8 cellular contexts compared by ENCODE assay signal in genomic region chr12:21438643-21439042, GRCh38. TPM values are rescaled to one million over a fixed set of nuclear protein-coding genes. Genes with fewer than 3 reads are reported as not detected.
DNase-seq lines count a peak whose midpoint lies in the region; TF ChIP-seq lines count a peak whose summit lies in the region.

No MANE protein-coding gene starts in this region.

- peak overlapping the region; percentile 71; the same call in 1 of the 2 replicates for H3K9ac ChIP-seq in MM.1S (ENCODE audit: low read length)
- H3K9ac ChIP-seq in neural cell (ENCODE audit: low read length) = no peak overlapping the region

- H3K4me3 ChIP-seq in Caco-2 (ENCODE audit: low read depth, low read length) = no peak overlapping the region; the same call in 1 of the 2 replicates
- peak overlapping the region; percentile 68 for H3K4me3 ChIP-seq in MM.1S (ENCODE audit: low read length)
- H3K4me3 ChIP-seq in coronary artery = peak overlapping the region; percentile 74
- H3K4me3 ChIP-seq in neural cell (ENCODE audit: low read length) = peak overlapping the region; percentile 72

- H3K4me2 ChIP-seq in MM.1S (ENCODE audit: low read depth, low read length) = peak overlapping the region; percentile 53
- H3K4me2 ChIP-seq in neural cell (ENCODE audit: low read length) = peak overlapping the region; percentile 38

- H3F3A ChIP-seq in MM.1S (ENCODE audit: insufficient read depth, low read length) = no peaks in the 10 kb centered on the region
- no peaks in the 10 kb centered on the region for H3F3A ChIP-seq in neural cell (ENCODE audit: insufficient read depth, low read length, poor library complexity, severe bottlenecking)

- H3K9me2 ChIP-seq in MM.1S (replicated peaks; ENCODE audit: insufficient read depth, low read length) (no peaks in the 10 kb centered on the region), neural cell (ENCODE audit: insufficient read depth, low read length) (no peaks in the 10 kb centered on the region)

- no peak overlapping the region for H3K27ac ChIP-seq in MM.1S (ENCODE audit: low read length)
- no peak overlapping the region for H3K27ac ChIP-seq in coronary artery
- no peak overlapping the region for H3K27ac ChIP-seq in neural cell (ENCODE audit: low read length)

- CTCF ChIA-PET in Caco-2 (lab: Charles Lee) = interaction anchor here (0.9 kb wide), 1 partner anchor 42 kb away, joined by 3 read pairs; no protein-coding TSS in a partner anchor

- H3K27me3 ChIP-seq in Caco-2 (replicated peaks; ENCODE audit: control insufficient read depth, insufficient read depth, low read length) = peaks cover 5% of the 10 kb centered on the region
- H3K27me3 ChIP-seq in MM.1S (replicated peaks; ENCODE audit: insufficient read depth, low read length) = no peaks in the 10 kb centered on the region
- H3K27me3 ChIP-seq in neural cell (ENCODE audit: insufficient read depth, low read depth, low read length) = no peaks in the 10 kb centered on the region

- H3K79me2 ChIP-seq in MM.1S (ENCODE audit: low read length) (peaks cover 45% of the 10 kb centered on the region), neural cell (replicated peaks; ENCODE audit: insufficient read depth, low read length) (no peaks in the 10 kb centered on the region)

- peaks cover 22% of the 10 kb centered on the region for H3K27me3 Mint-ChIP-seq in Caco-2 (ENCODE audit: insufficient read depth, unreplicated experiment)

- intact Hi-C loops in Caco-2 (cut with micrococcal nuclease; ENCODE audit: unreplicated experiment) = no loop called here

- H3K4me1 ChIP-seq in Caco-2 (peaks cover 9% of the 10 kb centered on the region), MM.1S (ENCODE audit: low read length) (no peaks in the 10 kb centered on the region)

- H3K9me3 Mint-ChIP-seq in Caco-2 (ENCODE audit: unreplicated experiment) = no peaks in the 10 kb centered on the region

- TF ChIP-seq CTCF in Caco-2 (IDR thresholded peaks at IDR 0.05; ENCODE audit: insufficient read depth in 1 of 2, low read depth in 1 of 2, low read length in 1 of 2, severe bottlenecking in 1 of 2, unreplicated experiment in 1 of 2) = no peak
- TF ChIP-seq CTCF in MM.1S (IDR thresholded peaks at IDR 0.05; ENCODE audit: low read length) = no peak
- TF ChIP-seq CTCF in coronary artery (IDR thresholded peaks at IDR 0.05) = no peak
- no peak for TF ChIP-seq CTCF in neural cell (IDR thresholded peaks at IDR 0.05; ENCODE audit: poor library complexity, severe bottlenecking)

- BruUV-seq in Caco-2 (replicated peaks; lab: Mats Ljungman, UMichigan) = no TSS peak

- no peak for DNase-seq in Caco-2
- no peak for DNase-seq in MM.1S
- DNase-seq in coronary artery (ENCODE audit: low spot score) = no peak
- DNase-seq in retina = no peak
- DNase-seq in LoVo (ENCODE audit: low spot score) = no peak
- DNase-seq in stimulated activated naive CD4-positive, alpha-beta T cell treated with Interleukin-2 at 50 U/mL for 16 hours (lab: John Stamatoyannopoulos, UW) = no peak
- DNase-seq in superior temporal gyrus (ENCODE audit: extremely low spot score) = no peak

- peaks cover 14% of the 10 kb centered on the region for H3K36me3 Mint-ChIP-seq in Caco-2 (ENCODE audit: insufficient read depth, unreplicated experiment)

- no peaks in the 10 kb centered on the region for H4K20me1 ChIP-seq in MM.1S (ENCODE audit: insufficient read depth, low read length)
- no peaks in the 10 kb centered on the region for H4K20me1 ChIP-seq in neural cell (ENCODE audit: insufficient read depth)

- POLR2A ChIA-PET in Caco-2 (lab: Charles Lee) = no interaction called here

- H2AFZ ChIP-seq in MM.1S (ENCODE audit: low read length) = no peak overlapping the region
- peak overlapping the region; percentile 77 for H2AFZ ChIP-seq in neural cell (ENCODE audit: low read depth, low read length)

- peak overlapping the region; percentile 81 for H3K27ac Mint-ChIP-seq in Caco-2 (ENCODE audit: unreplicated experiment)

- H3K36me3 ChIP-seq in Caco-2 (ENCODE audit: control insufficient read depth, insufficient read depth, low read length) (peaks cover 3% of the 10 kb centered on the region), MM.1S (replicated peaks; ENCODE audit: insufficient read depth, low read length) (no peaks in the 10 kb centered on the region), neural cell (ENCODE audit: insufficient read depth, low read length) (no peaks in the 10 kb centered on the region)

- peak overlapping the region; percentile 85 for H3K4me3 Mint-ChIP-seq in Caco-2 (ENCODE audit: unreplicated experiment)

- TF ChIP-seq EP300 in neural cell (conservative IDR thresholded peaks at IDR 0.05; ENCODE audit: poor library complexity, severe bottlenecking) = no peak

- no peaks in the 10 kb centered on the region for H3K9me3 ChIP-seq in Caco-2
- H3K9me3 ChIP-seq in MM.1S (replicated peaks; ENCODE audit: insufficient read depth, low read length) = no peaks in the 10 kb centered on the region
- H3K9me3 ChIP-seq in neural cell (ENCODE audit: low read length) = no peaks in the 10 kb centered on the region

- no peak for TF ChIP-seq RAD21 in neural cell (conservative IDR thresholded peaks at IDR 0.05)

- H3K4me1 Mint-ChIP-seq in Caco-2 (ENCODE audit: low read depth, unreplicated experiment) = peaks cover 8% of the 10 kb centered on the region

TF ChIP-seq in neural cell, 6 proteins besides CTCF, POLR2A, EP300 and RAD21:
- TF ChIP-seq POLR2AphosphoS5 (IDR thresholded peaks at IDR 0.05) (no peak), SMC3 (conservative IDR thresholded peaks at IDR 0.05; ENCODE audit: poor library complexity) (no peak), REST (IDR thresholded peaks at IDR 0.05; ENCODE audit: borderline replicate concordance) (no peak), EZH2 (IDR thresholded peaks at IDR 0.05; ENCODE audit: borderline replicate concordance, insufficient read depth, low read length, poor library complexity, severe bottlenecking) (no peak), MXI1 (conservative IDR thresholded peaks at IDR 0.05; ENCODE audit: poor library complexity, severe bottlenecking) (no peak), TAF1 (IDR thresholded peaks at IDR 0.05; ENCODE audit: low read depth) (no peak)
TF ChIP-seq in neural cell: peak in this region for 0.

RNA-seq across cellular contexts. Expression of gene PYROXD1, which starts 1.2 kb away (rescaled TPM):
- total RNA-seq in Caco-2 (2022) = 16.7 and 17.7 TPM in 2 replicates
- 9.8 and 11.8 TPM in 2 replicates for polyA plus RNA-seq in neural cell
- 16.6 and 20.5 TPM in 2 replicates for polyA minus RNA-seq in neural cell
